In the genomic region with DNA sequence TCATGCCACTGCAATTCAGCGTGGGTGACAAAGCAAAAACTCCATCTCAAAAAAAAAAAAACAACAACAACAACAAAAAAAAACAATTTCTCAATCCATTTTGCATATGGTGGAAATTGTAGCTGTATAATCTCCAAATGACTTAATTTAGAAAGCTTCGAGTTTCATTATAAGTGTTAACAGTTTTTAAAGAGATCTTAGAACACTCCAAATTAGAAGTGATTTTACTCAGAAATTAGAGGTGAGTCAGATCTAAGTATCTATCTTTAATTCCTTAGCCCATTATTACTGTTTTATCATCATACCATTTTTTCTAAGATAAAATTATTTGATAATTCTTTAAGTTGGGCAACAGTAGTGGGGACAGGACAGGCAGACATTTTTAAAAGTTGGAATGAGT, we compare ENCODE assay signal across 23 cellular contexts.
A peak's percentile ranks its signal among the peaks of the same experiment; 100 is the strongest.
DNase-seq lines count a peak whose midpoint lies in the region; ATAC-seq lines count a peak whose summit lies in the region.
"Had no signal": no experiment of that assay in that cellular context is flagged by ENCODE, and none has a peak within 500 bp of the region (broad histone marks: within the 10 kb centered on the region; RNA-seq: fewer than 3 reads in every experiment).

No MANE protein-coding gene starts in this region.

- intact Hi-C loops in activated naive CD4-positive, alpha-beta T cell treated with anti-CD3 and anti-CD28 coated beads for 36 hours (cut with micrococcal nuclease) = no loop called here

- ATAC-seq in GM18868 (IDR thresholded peaks at IDR 0.05; ENCODE audit: unreplicated experiment) (peak; percentile 73), HG02973 (IDR thresholded peaks at IDR 0.05; ENCODE audit: unreplicated experiment) (peak; percentile 61), HG03460 (IDR thresholded peaks at IDR 0.05; ENCODE audit: unreplicated experiment) (no peak)
- ATAC-seq: K562 had no signal

- H3K4me1 Mint-ChIP-seq in activated T-cell treated with anti-CD3 and anti-CD28 coated beads, Interleukin-2, amount 50 U/mL, for 24 hours (ENCODE audit: low read depth) = peaks cover 48% of the 10 kb centered on the region
- peaks cover 23% of the 10 kb centered on the region for H3K4me1 Mint-ChIP-seq in activated naive CD4-positive, alpha-beta T cell treated with anti-CD3 and anti-CD28 coated beads for 36 hours (ENCODE audit: low read depth)
- H3K4me1 Mint-ChIP-seq: nephron had no signal

- H3K27me3 Mint-ChIP-seq in activated T-cell treated with anti-CD3 and anti-CD28 coated beads, Interleukin-2, amount 50 U/mL, for 24 hours = no peaks in the 10 kb centered on the region
- no peaks in the 10 kb centered on the region for H3K27me3 Mint-ChIP-seq in activated naive CD4-positive, alpha-beta T cell treated with anti-CD3 and anti-CD28 coated beads for 36 hours (ENCODE audit: low read depth)
- H3K27me3 Mint-ChIP-seq: CD4-positive, CD25-positive, alpha-beta regulatory T cell; dendritic cell treated with granulocyte-macrophage colony-stimulating factor and Interleukin-4, amounts not matched to agents 40 ng/mL and 50 ng/mL, for 4 days had no signal

- H3K4me3 Mint-ChIP-seq in activated T-cell treated with anti-CD3 and anti-CD28 coated beads, Interleukin-2, amount 50 U/mL, for 24 hours = no peak overlapping the region
- no peak overlapping the region for H3K4me3 Mint-ChIP-seq in activated naive CD4-positive, alpha-beta T cell treated with anti-CD3 and anti-CD28 coated beads for 36 hours
- H3K4me3 Mint-ChIP-seq: dendritic cell treated with granulocyte-macrophage colony-stimulating factor and Interleukin-4, amounts not matched to agents 40 ng/mL and 50 ng/mL, for 4 days; nephron; T-helper 2 cell treated with Interferon-gamma antibody and Interleukin-4, amounts not matched to agents 5 μg/mL and 100 μg/mL, for 36 hours had no signal

- peak overlapping the region; percentile 8 for H3K27ac Mint-ChIP-seq in activated T-cell treated with anti-CD3 and anti-CD28 coated beads, Interleukin-2, amount 50 U/mL, for 24 hours
- no peak overlapping the region for H3K27ac Mint-ChIP-seq in activated naive CD4-positive, alpha-beta T cell treated with anti-CD3 and anti-CD28 coated beads for 36 hours
- H3K27ac Mint-ChIP-seq: nephron; T-helper 2 cell treated with Interferon-gamma antibody and Interleukin-4, amounts not matched to agents 5 μg/mL and 100 μg/mL, for 36 hours had no signal

- no peak for DNase-seq in activated T-cell treated with anti-CD3 and anti-CD28 coated beads, Interleukin-2, amount 50 U/mL, for 24 hours
- DNase-seq in activated T-cell treated with anti-CD3 and anti-CD28 coated beads for 4 hours (no peak), NCI-H69 (lab: John Stamatoyannopoulos, UW) (no peak), DMS153 treated with DMSO at 0.1 percent for 48 hours (lab: John Stamatoyannopoulos, UW; ENCODE audit: unreplicated experiment) (no peak)
- DNase-seq in activated naive CD4-positive, alpha-beta T cell treated with anti-CD3 and anti-CD28 coated beads for 36 hours = no peak
- DNase-seq: AML-193; central memory CD4-positive, alpha-beta T cell; erythroblast; NCI-H1048; NCI-H446; NCI-H82; Peyer's patch; SIG-M5; stimulated activated naive CD4-positive, alpha-beta T cell; upper lobe of left lung had no signal

- CTCF ChIA-PET in activated naive CD4-positive, alpha-beta T cell treated with anti-CD3 and anti-CD28 coated beads for 36 hours (lab: Charles Lee) = no interaction called here

- peaks cover 89% of the 10 kb centered on the region for H3K36me3 Mint-ChIP-seq in activated T-cell treated with anti-CD3 and anti-CD28 coated beads, Interleukin-2, amount 50 U/mL, for 24 hours (ENCODE audit: low read depth)
- H3K36me3 Mint-ChIP-seq in activated naive CD4-positive, alpha-beta T cell treated with anti-CD3 and anti-CD28 coated beads for 36 hours (ENCODE audit: low read depth) = peaks cover 49% of the 10 kb centered on the region

- H3K9me3 Mint-ChIP-seq in activated T-cell treated with anti-CD3 and anti-CD28 coated beads, Interleukin-2, amount 50 U/mL, for 24 hours = peaks cover 12% of the 10 kb centered on the region
- H3K9me3 Mint-ChIP-seq in activated naive CD4-positive, alpha-beta T cell treated with anti-CD3 and anti-CD28 coated beads for 36 hours = peaks cover 19% of the 10 kb centered on the region
